Comparison of ENCODE assay signal across 1 cellular context in genomic region chr16:15811778-15812750, GRCh38.
TF ChIP-seq lines count a peak whose summit lies in the region.

No MANE protein-coding gene starts in this region.

TF ChIP-seq in HEK293, 187 proteins besides CTCF, POLR2A, EP300 and RAD21 (continued from another document):
- no peak for TF ChIP-seq TSHZ1 (tag by site-specific recombination; IDR thresholded peaks at IDR 0.05; ENCODE audit: borderline replicate concordance)
- TF ChIP-seq ZNF843 (tag by site-specific recombination; IDR thresholded peaks at IDR 0.05) = peak; percentile 80
- TF ChIP-seq ATF2 (tag by site-specific recombination; IDR thresholded peaks at IDR 0.05; ENCODE audit: low read depth) = peak; percentile 2; the same call in 1 of the 2 replicates
- no peak for TF ChIP-seq ZNF623 (tag by site-specific recombination; IDR thresholded peaks at IDR 0.05)
- TF ChIP-seq ZBTB17 (tag by site-specific recombination; IDR thresholded peaks at IDR 0.05) = peak; percentile 51
- TF ChIP-seq TRIM28 (IDR thresholded peaks at IDR 0.05; ENCODE audit: borderline replicate concordance, low read length) = peak; percentile 41; the same call in 1 of the 2 replicates
- TF ChIP-seq ZNF248 (tag by site-specific recombination; IDR thresholded peaks at IDR 0.05) = no peak
- no peak for TF ChIP-seq ZSCAN23 (tag by site-specific recombination; IDR thresholded peaks at IDR 0.05)
- TF ChIP-seq SCRT2 (tag by site-specific recombination; IDR thresholded peaks at IDR 0.05) = peak; percentile 27; the same call in 1 of the 2 replicates
- no peak for TF ChIP-seq ZNF529 (tag by site-specific recombination; IDR thresholded peaks at IDR 0.05; ENCODE audit: insufficient replicate concordance)
- TF ChIP-seq OVOL3 (tag by site-specific recombination; IDR thresholded peaks at IDR 0.05) = no peak
- TF ChIP-seq ZFP41 (tag by site-specific recombination; IDR thresholded peaks at IDR 0.05; ENCODE audit: borderline replicate concordance) = no peak
- no peak for TF ChIP-seq ZNF830 (tag by site-specific recombination; IDR thresholded peaks at IDR 0.05; ENCODE audit: low read depth)
- TF ChIP-seq KLF9 (tag by site-specific recombination; IDR thresholded peaks at IDR 0.05; ENCODE audit: low read depth) = peak; percentile 71
- no peak for TF ChIP-seq ZNF792 (tag by site-specific recombination; IDR thresholded peaks at IDR 0.05)
- TF ChIP-seq PRDM1 (tag by site-specific recombination; IDR thresholded peaks at IDR 0.05) = no peak
- no peak for TF ChIP-seq ZNF148 (tag by site-specific recombination; IDR thresholded peaks at IDR 0.05; ENCODE audit: borderline replicate concordance)
- no peak for TF ChIP-seq ZNF398 (tag by site-specific recombination; IDR thresholded peaks at IDR 0.05)
- TF ChIP-seq ZIC2 (tag by site-specific recombination; IDR thresholded peaks at IDR 0.05) = peak; percentile 96
- TF ChIP-seq GLIS1 (tag by site-specific recombination; IDR thresholded peaks at IDR 0.05) = peak; percentile 87
- peak; percentile 94 for TF ChIP-seq FEZF1 (tag by site-specific recombination; IDR thresholded peaks at IDR 0.05)
- no peak for TF ChIP-seq ZNF692 (tag by site-specific recombination; IDR thresholded peaks at IDR 0.05)
- no peak for TF ChIP-seq ZBTB7A (tag by site-specific recombination; IDR thresholded peaks at IDR 0.05; ENCODE audit: low read depth)
- peak; percentile 54; the same call in 1 of the 2 replicates for TF ChIP-seq KLF7 (tag by site-specific recombination; IDR thresholded peaks at IDR 0.05; ENCODE audit: borderline replicate concordance)
- TF ChIP-seq OSR2 (tag by site-specific recombination; IDR thresholded peaks at IDR 0.05) = peak; percentile 91; the same call in 1 of the 2 replicates
- TF ChIP-seq ZNF776 (tag by site-specific recombination; IDR thresholded peaks at IDR 0.05; ENCODE audit: borderline replicate concordance) = no peak
- TF ChIP-seq PRDM10 (tag by site-specific recombination; IDR thresholded peaks at IDR 0.05) = peak; percentile 41; the same call in 1 of the 2 replicates
- TF ChIP-seq ZNF362 (tag by site-specific recombination; IDR thresholded peaks at IDR 0.05) = peak; percentile 89; the same call in 1 of the 2 replicates
- no peak for TF ChIP-seq ZBTB1 (tag by site-specific recombination; IDR thresholded peaks at IDR 0.05)
- no peak for TF ChIP-seq ZNF513 (tag by site-specific recombination; IDR thresholded peaks at IDR 0.05)
- 0 out of 2 replicates have a peak, but pooled peaks have one; percentile 48 for TF ChIP-seq ZEB2 (tag by site-specific recombination; IDR thresholded peaks at IDR 0.05)
- TF ChIP-seq ZBTB8A (tag by site-specific recombination; IDR thresholded peaks at IDR 0.05) = peak; percentile 48
